In the genomic region with DNA sequence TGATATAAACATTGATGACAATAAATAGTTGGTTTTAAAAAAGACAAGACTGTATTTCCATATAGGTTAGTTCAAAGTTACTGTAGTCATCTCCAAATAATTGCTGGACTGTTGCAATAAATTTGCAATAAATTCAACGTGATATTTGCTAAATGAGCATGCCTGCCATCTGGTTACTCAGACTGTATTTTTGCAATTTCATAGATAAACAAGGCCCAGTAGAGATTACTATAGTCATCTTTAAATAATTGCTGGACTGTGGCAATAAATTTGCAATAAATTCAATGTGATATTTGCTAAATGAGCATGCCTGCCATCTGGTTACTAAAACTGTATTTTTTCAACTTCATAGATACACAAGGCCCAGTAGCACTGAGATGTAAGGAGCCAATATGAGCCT, we compare ENCODE assay signal across 15 cellular contexts. TPM values are rescaled to one million over a fixed set of nuclear protein-coding genes. Genes with fewer than 3 reads are reported as not detected.
DNase-seq lines count a peak whose midpoint lies in the region; ATAC-seq and TF ChIP-seq lines count a peak whose summit lies in the region.
"Had no signal": no experiment of that assay in that cellular context is flagged by ENCODE, and none has a peak within 500 bp of the region (broad histone marks: within the 10 kb centered on the region; RNA-seq: fewer than 3 reads in every experiment).

No MANE protein-coding gene starts in this region.

- H3K4me3 Mint-ChIP-seq in activated CD4-positive, alpha-beta T cell treated with anti-CD3 and anti-CD28 coated beads, Interleukin-2, amount 10 ng/mL, durations not matched to agents 7 days and 5 days = no peak overlapping the region
- H3K4me3 Mint-ChIP-seq: CD4-positive, alpha-beta memory T cell; IgD-negative memory B cell had no signal

- POLR2A ChIA-PET in RWPE1 (lab: Yijun Ruan, JAX; ENCODE audit: low non-redundant PET) = no interaction called here
- POLR2A ChIA-PET in activated CD4-positive, alpha-beta T cell treated with anti-CD3 and anti-CD28 coated beads, Interleukin-2, amount 10 ng/mL, durations not matched to agents 7 days and 5 days (lab: Charles Lee) = no interaction called here

- no peaks in the 10 kb centered on the region for H3K9me3 Mint-ChIP-seq in activated CD4-positive, alpha-beta T cell treated with anti-CD3 and anti-CD28 coated beads, Interleukin-2, amount 10 ng/mL, durations not matched to agents 7 days and 5 days
- H3K9me3 Mint-ChIP-seq: IgD-negative memory B cell had no signal

- peaks cover 40% of the 10 kb centered on the region for H3K36me3 ChIP-seq in skeletal muscle satellite cell (ENCODE audit: insufficient read depth, low read length)
- H3K36me3 ChIP-seq: SJCRH30 had no signal

- H3K36me3 Mint-ChIP-seq in activated CD4-positive, alpha-beta T cell treated with anti-CD3 and anti-CD28 coated beads, Interleukin-2, amount 10 ng/mL, durations not matched to agents 7 days and 5 days (ENCODE audit: low read depth) = no peaks in the 10 kb centered on the region
- H3K36me3 Mint-ChIP-seq: IgD-negative memory B cell had no signal

- DNase-seq in EL = peak; percentile 36
- DNase-seq in LNCaP clone FGC (ENCODE audit: low read depth) = peak; percentile 69
- no peak for DNase-seq in coronary artery (ENCODE audit: low spot score)
- no peak for DNase-seq in RWPE1 (ENCODE audit: low spot score)
- DNase-seq in activated CD4-positive, alpha-beta T cell treated with anti-CD3 and anti-CD28 coated beads, Interleukin-2, amount 10 ng/mL, durations not matched to agents 7 days and 5 days = no peak
- DNase-seq: Calu3; CD4-positive, alpha-beta memory T cell; NCI-H1105 treated with DMSO at 0.1 percent for 48 hours; NCI-H1930; NCI-H69; OCI-M1; SJCRH30 had no signal

- ATAC-seq in HG03139 (IDR thresholded peaks at IDR 0.05; ENCODE audit: unreplicated experiment) = no peak

- H3K9me3 ChIP-seq in skeletal muscle satellite cell (replicated peaks; ENCODE audit: low read length) = no peaks in the 10 kb centered on the region
- H3K9me3 ChIP-seq: SJCRH30 had no signal

- CTCF ChIA-PET in RWPE1 (lab: Yijun Ruan, JAX) = no interaction called here
- CTCF ChIA-PET in activated CD4-positive, alpha-beta T cell treated with anti-CD3 and anti-CD28 coated beads, Interleukin-2, amount 10 ng/mL, durations not matched to agents 7 days and 5 days (lab: Charles Lee) = no interaction called here

- H3K4me3 ChIP-seq in LNCaP clone FGC (ENCODE audit: low read depth, low read length) (no peak overlapping the region), coronary artery (peak overlapping the region; percentile 11), skeletal muscle satellite cell (ENCODE audit: low read length) (no peak overlapping the region)
- H3K4me3 ChIP-seq: SJCRH30 had no signal

- H3K4me1 ChIP-seq in skeletal muscle satellite cell (ENCODE audit: control insufficient read depth, insufficient read depth, low read length) = peaks cover 48% of the 10 kb centered on the region

- H3K27ac Mint-ChIP-seq in activated CD4-positive, alpha-beta T cell treated with anti-CD3 and anti-CD28 coated beads, Interleukin-2, amount 10 ng/mL, durations not matched to agents 7 days and 5 days = no peak overlapping the region
- H3K27ac Mint-ChIP-seq: CD4-positive, alpha-beta memory T cell; IgD-negative memory B cell had no signal

- TF ChIP-seq CTCF in LNCaP clone FGC (IDR thresholded peaks at IDR 0.05; ENCODE audit: control insufficient read depth, extremely low read depth, insufficient read depth) (no peak), coronary artery (IDR thresholded peaks at IDR 0.05) (no peak), RWPE1 (conservative IDR thresholded peaks at IDR 0.05; ENCODE audit: low read depth) (no peak)

- H3K4me1 Mint-ChIP-seq in activated CD4-positive, alpha-beta T cell treated with anti-CD3 and anti-CD28 coated beads, Interleukin-2, amount 10 ng/mL, durations not matched to agents 7 days and 5 days = no peaks in the 10 kb centered on the region

- no peak overlapping the region for H3K27ac ChIP-seq in coronary artery
- no peak overlapping the region for H3K27ac ChIP-seq in RWPE1
- H3K27ac ChIP-seq: SJCRH30 had no signal

- H3K27me3 ChIP-seq in skeletal muscle satellite cell (ENCODE audit: control insufficient read depth, insufficient read depth, low read length) = no peaks in the 10 kb centered on the region
- H3K27me3 ChIP-seq: SJCRH30 had no signal

- peak overlapping the region; percentile 9 for H3K4me2 ChIP-seq in skeletal muscle satellite cell (ENCODE audit: low read length)

- H3K9ac ChIP-seq in skeletal muscle satellite cell (ENCODE audit: low read depth, low read length) = no peak overlapping the region

- H3K27me3 Mint-ChIP-seq in activated CD4-positive, alpha-beta T cell treated with anti-CD3 and anti-CD28 coated beads, Interleukin-2, amount 10 ng/mL, durations not matched to agents 7 days and 5 days = peaks cover 55% of the 10 kb centered on the region

RNA-seq across cellular contexts. Expression of a gene that starts 5.7 kb away (rescaled TPM):
- total RNA-seq in skeletal muscle satellite cell (2012; rRNA removed) = 9.6 and 19.3 TPM in 2 replicates
- total RNA-seq in activated CD4-positive, alpha-beta T cell treated with anti-CD3 and anti-CD28 coated beads, Interleukin-2, amount 10 ng/mL, durations not matched to agents 7 days and 5 days = under 1 TPM; 0.17 to 0.40 TPM

Comparison
In these comparisons a context has a peak if more than half of its experiments do, and no peak if none do; other contexts are left out.
1. DNase-seq: peak in EL (single experiment) and LNCaP clone FGC (single experiment); none in coronary artery (single experiment), RWPE1 (single experiment) and activated CD4-positive, alpha-beta T cell treated with anti-CD3 and anti-CD28 coated beads, Interleukin-2, amount 10 ng/mL, durations not matched to agents 7 days and 5 days (single experiment).